1 cellular context compared by ENCODE assay signal in genomic region chr5:172109749-172110148, GRCh38.
TF ChIP-seq lines count a peak whose summit lies in the region.

No MANE protein-coding gene starts in this region.

TF ChIP-seq in IMR-90, 13 proteins besides CTCF, POLR2A, EP300 and RAD21 (continued from another document):
- TF ChIP-seq ELK1 (IDR thresholded peaks at IDR 0.05; ENCODE audit: borderline replicate concordance, low read depth, low read length) = no peak
